In the genomic region with DNA sequence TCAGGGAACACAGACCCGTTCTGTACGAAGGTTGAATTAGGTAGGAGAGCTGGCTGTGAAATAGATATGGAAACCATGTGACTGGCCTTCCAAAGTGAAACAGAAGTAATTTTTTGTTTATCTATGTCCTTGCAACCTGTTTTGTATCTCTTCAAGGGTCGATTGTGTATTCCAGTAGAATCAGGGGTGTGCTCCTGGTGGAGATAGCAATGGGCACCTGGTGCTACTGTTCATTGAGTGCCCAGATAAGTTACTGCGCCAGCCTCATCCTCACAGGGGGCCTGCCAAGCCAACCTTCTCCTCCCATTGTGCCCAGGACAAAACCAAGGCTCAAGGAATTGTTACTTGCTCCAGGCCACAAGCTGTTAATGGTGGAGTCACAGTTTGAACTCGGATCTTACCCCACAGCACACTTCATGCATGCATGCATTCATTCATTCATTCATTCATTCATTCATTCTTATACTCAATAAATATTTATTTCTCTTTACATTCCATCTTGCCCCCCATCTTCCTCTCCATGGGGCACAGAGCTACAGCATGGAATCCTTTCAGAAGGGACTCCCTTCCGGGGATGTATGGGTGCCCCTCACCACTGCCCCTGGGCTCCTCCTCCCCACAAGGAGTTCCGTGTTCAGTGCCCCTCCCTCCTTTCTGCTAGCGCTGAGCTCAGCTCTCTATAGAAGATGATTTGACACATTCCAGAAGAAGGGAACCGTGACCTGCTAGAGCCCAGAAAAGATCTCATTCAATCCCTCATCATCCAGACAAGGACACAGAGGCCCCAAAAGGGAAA, we compare ENCODE assay signal across 26 cellular contexts. TPM values are rescaled to one million over a fixed set of nuclear protein-coding genes. Genes with fewer than 3 reads are reported as not detected.
DNase-seq lines count a peak whose midpoint lies in the region; ATAC-seq, FAIRE-seq and TF ChIP-seq lines count a peak whose summit lies in the region.
"Had no signal": no experiment of that assay in that cellular context is flagged by ENCODE, and none has a peak within 500 bp of the region (broad histone marks: within the 10 kb centered on the region; RNA-seq: fewer than 3 reads in every experiment).

No MANE protein-coding gene starts in this region.

- no peak overlapping the region for H3K27ac ChIP-seq in K562 (ENCODE audit: extremely low read depth, low read depth, low read length)
- peak overlapping the region; percentile 82 for H3K27ac ChIP-seq in mesendoderm (ENCODE audit: low read depth, low read length)
- no peak overlapping the region for H3K27ac ChIP-seq in testis
- H3K27ac ChIP-seq: 22Rv1, esophagus squamous epithelium, heart left ventricle, skin epidermis, transverse colon had no signal

- H3K23ac ChIP-seq in mesendoderm (ENCODE audit: low read length): no peak overlapping the region

- peaks cover 36 to 79% of the 10 kb centered on the region in 2 experiments for H3K27me3 ChIP-seq in K562 (ENCODE audit: control insufficient read depth in 2 of 2, insufficient read depth in 2 of 2, low read length in 2 of 2)
- no peaks in the 10 kb centered on the region for H3K27me3 ChIP-seq in mesendoderm (ENCODE audit: insufficient read depth, low read length, poor library complexity)
- H3K27me3 ChIP-seq in testis: no peaks in the 10 kb centered on the region
- H3K27me3 ChIP-seq: heart left ventricle, pancreas, transverse colon had no signal

- H4K8ac ChIP-seq in mesendoderm (ENCODE audit: low read depth, low read length): no peak overlapping the region

- H3K4ac ChIP-seq in mesendoderm (ENCODE audit: low read depth, low read length): peak overlapping the region; percentile 65

- peak overlapping the region; percentile 56 for H2BK120ac ChIP-seq in mesendoderm (ENCODE audit: low read depth, low read length)

- peak overlapping the region; percentile 21; the same call in 1 of the 2 replicates for H3K4me2 ChIP-seq in K562 (ENCODE audit: insufficient read depth, low read length)
- H3K4me2 ChIP-seq in mesendoderm (ENCODE audit: low read length): no peak overlapping the region

- in situ Hi-C loops in K562 (cut with MboI): no loop called here

- peaks cover 7% of the 10 kb centered on the region for H3K79me1 ChIP-seq in mesendoderm (ENCODE audit: low read length)

- H3K9ac ChIP-seq in K562 (ENCODE audit: insufficient read depth in 1 of 2, low read depth in 2 of 2, low read length in 2 of 2) (no peak overlapping the region), mesendoderm (ENCODE audit: low read length) (no peak overlapping the region)

- H3K18ac ChIP-seq in mesendoderm (ENCODE audit: low read length): peak overlapping the region; percentile 31

- no peak for TF ChIP-seq EP300 in K562 (IDR thresholded peaks at IDR 0.05; ENCODE audit: low read length)

- peak overlapping the region; percentile 77 for H2BK5ac ChIP-seq in mesendoderm (ENCODE audit: low read length)

- no peak for TF ChIP-seq RAD21 in K562 (CRISPR knock-in tag; conservative IDR thresholded peaks at IDR 0.05 in 1 of 2, IDR thresholded peaks at IDR 0.05 in 1 of 2)

- H4K20me1 ChIP-seq in K562 (replicated peaks; ENCODE audit: control insufficient read depth, insufficient read depth, low read length): peaks cover 15% of the 10 kb centered on the region

- H3K79me2 ChIP-seq in K562 (ENCODE audit: control insufficient read depth, insufficient read depth, low read length) (no peaks in the 10 kb centered on the region), mesendoderm (ENCODE audit: control insufficient read depth, insufficient read depth, low read length) (no peaks in the 10 kb centered on the region)

- H3K9me1 ChIP-seq in K562 (ENCODE audit: control insufficient read depth, insufficient read depth, low read length): no peaks in the 10 kb centered on the region

- BruUV-seq in K562 (replicated peaks; lab: Mats Ljungman, UMichigan): no TSS peak

- H3K36me3 ChIP-seq in K562 (ENCODE audit: control insufficient read depth, insufficient read depth, low read length) (no peaks in the 10 kb centered on the region), mesendoderm (ENCODE audit: control insufficient read depth, insufficient read depth, low read length) (no peaks in the 10 kb centered on the region), testis (ENCODE audit: low read depth, missing control alignments) (no peaks in the 10 kb centered on the region)
- H3K36me3 ChIP-seq: esophagus squamous epithelium, heart left ventricle, pancreas, transverse colon had no signal

- no peak for FAIRE-seq in K562 (lab: Jason Lieb, UNC)
- FAIRE-seq: islet of Langerhans, pancreas had no signal

- H3K4me1 ChIP-seq in K562 (replicated peaks in 1 of 2; ENCODE audit: control insufficient read depth in 2 of 2, insufficient read depth in 2 of 2, low read length in 2 of 2): no peaks in the 10 kb centered on the region; a peak in 2 of 5 replicates
- H3K4me1 ChIP-seq in mesendoderm (ENCODE audit: control insufficient read depth, low read depth, low read length): peaks cover 59% of the 10 kb centered on the region
- peaks cover 67% of the 10 kb centered on the region for H3K4me1 ChIP-seq in testis

- H3K9me3 ChIP-seq in K562 (replicated peaks; ENCODE audit: control insufficient read depth, insufficient read depth, low read depth, low read length) (no peaks in the 10 kb centered on the region), testis (no peaks in the 10 kb centered on the region)
- H3K9me3 ChIP-seq: esophagus squamous epithelium, heart left ventricle, mucosa of descending colon, pancreas, transverse colon had no signal

- H2BK15ac ChIP-seq in mesendoderm (replicated peaks; ENCODE audit: low read depth): no peak overlapping the region

- H3K4me3 ChIP-seq in K562 (no peak overlapping the region), mesendoderm (ENCODE audit: low read length) (no peak overlapping the region), testis (no peak overlapping the region)
- H3K4me3 ChIP-seq: esophagus squamous epithelium, heart left ventricle, mucosa of descending colon, pancreas, skin epidermis, transverse colon had no signal

- no peak for TF ChIP-seq POLR2A in K562 (conservative IDR thresholded peaks at IDR 0.05)
- no peak for TF ChIP-seq POLR2A in testis (IDR thresholded peaks at IDR 0.05)

- WGBS in K562 (ENCODE audit: insufficient coverage, low coverage, missing lambda C conversion rate): 0% methylated on average over 8 of the region's 9 CpGs
- WGBS in mesendoderm (ENCODE audit: extremely low coverage, insufficient coverage, low lambda C conversion rate): no CpG with 5 or more reads among the region's 9 CpGs
- WGBS in testis, 2 donors: 63 to 68% methylated on average over 9 of the region's 9 CpGs

- ATAC-seq in K562 (no peak; the same call in 1 of the 3 replicates), HG03175 (IDR thresholded peaks at IDR 0.05; ENCODE audit: unreplicated experiment) (no peak)
- ATAC-seq: heart left ventricle, mucosa of descending colon, pancreas had no signal

- no peak overlapping the region for H2AFZ ChIP-seq in K562 (ENCODE audit: low read depth, low read length)

- peak; percentile 33 for DNase-seq in DMS53 (lab: John Stamatoyannopoulos, UW)
- no peak for DNase-seq in DMS53 treated with DMSO at 0.1 percent for 48 hours (lab: John Stamatoyannopoulos, UW; ENCODE audit: unreplicated experiment)
- DNase-seq in K562 (ENCODE audit: extremely low read depth in 1 of 4, low spot score in 3 of 4): no peak
- peak; percentile 75 for DNase-seq in mesendoderm
- DNase-seq in testis: peak; percentile 69
- DNase-seq in stimulated activated CD4-positive, alpha-beta T cell treated with anti-CD3 and anti-CD28 coated beads, Interleukin-2, amount 100 ng/mL, for 48 hours: no peak
- no peak for DNase-seq in NCI-H1436 treated with DMSO at 0.1 percent for 48 hours (lab: John Stamatoyannopoulos, UW)
- DNase-seq: activated CD4-positive, alpha-beta T cell treated with anti-CD3 and anti-CD28 coated beads, Interleukin-2, amount 10 ng/mL, durations not matched to agents 24 days and 14 days; activated CD8-positive, alpha-beta memory T cell treated with anti-CD3 and anti-CD28 coated beads, Interleukin-2, amount 50 U/mL, for 48 hours; activated naive CD4-positive, alpha-beta T cell; CD4-positive, CD25-positive, alpha-beta regulatory T cell; EL; esophagus squamous epithelium; mucosa of descending colon; NCI-H1417 treated with DMSO at 0.1 percent for 48 hours; NCI-H510A; T1000; transverse colon had no signal

- POLR2A ChIA-PET in K562 (lab: Yijun Ruan, JAX): interaction anchor here (0.6 to 2.4 kb wide), 6 partner anchors 10 to 130 kb away, joined by 3 to 7 read pairs (median 4); no protein-coding TSS in a partner anchor

- no peak for TF ChIP-seq CTCF in K562 (IDR thresholded peaks at IDR 0.05 in 2 of 3, conservative IDR thresholded peaks at IDR 0.05 in 1 of 3; ENCODE audit: insufficient read depth in 2 of 3, low read depth in 1 of 3, low read length in 3 of 3)
- TF ChIP-seq CTCF in testis (IDR thresholded peaks at IDR 0.05): no peak

- no peak overlapping the region for H2AK5ac ChIP-seq in mesendoderm (ENCODE audit: low read length)

- peak overlapping the region; percentile 63 for H3K56ac ChIP-seq in mesendoderm (ENCODE audit: low read length)

- no peak overlapping the region for H4K5ac ChIP-seq in mesendoderm (ENCODE audit: low read length)

- CTCF ChIA-PET in K562 (lab: Yijun Ruan, JAX; ENCODE audit: low intra/inter-chr PET ratio): no interaction called here

- intact Hi-C loops in K562 (cut with micrococcal nuclease): no loop called here
- intact Hi-C loops in testis (cut with DNase I; ENCODE audit: low total_unique reads): no loop called here

RNA-seq across cellular contexts. Expression of gene ADORA1, which starts 24.0 kb away (rescaled TPM):
- total RNA-seq in K562 (2011; cell fraction: chromatin; rRNA removed; ENCODE audit: low replicate concordance): not detected in 2 replicates
- not detected in 2 replicates for total RNA-seq in K562 (2011; cell fraction: nucleolus; rRNA removed)
- total RNA-seq in K562 (2011; cell fraction: nucleoplasm; rRNA removed): not detected in 2 replicates
- total RNA-seq in K562 (2014; rRNA removed) (not detected in 2 replicates), K562 (2014; rRNA removed; fragmentation: Illumina TruSeq; extraction: Trizol) (not detected in 2 replicates), K562 (2015; rRNA removed; fragmentation: Illumina TruSeq; extraction: Trizol) (not detected in 2 replicates), K562 (2021) (not detected in 2 replicates), testis (10 to 100 TPM; 43.2 to 68.6 TPM)
- polyA plus RNA-seq in K562 (2011; rRNA removed) (not detected in 2 replicates), K562 (2014; fragmentation: Illumina TruSeq; extraction: Trizol) (not detected in 2 replicates), K562 (2014; fragmentation: Nextera tagmentation; extraction: Ambion mirVana) (not detected), K562 (2014; rRNA removed) (not detected in 2 replicates), testis (ENCODE audit: insufficient read depth, low read depth, low replicate concordance) (61.9 TPM)
- not detected in 2 replicates for polyA plus RNA-seq in K562 (2011; cell fraction: cytosol; rRNA removed)
- polyA plus RNA-seq in K562 (2011; cell fraction: nucleus; rRNA removed): not detected in 2 replicates
- 0.12 TPM in 1 of 2 replicates, not detected in the other for polyA plus RNA-seq in K562 (2012)
- not detected in 2 replicates for polyA minus RNA-seq in K562 (2011; rRNA and poly(A)+ RNA removed)
- polyA minus RNA-seq in K562 (2011; cell fraction: cytosol; rRNA and poly(A)+ RNA removed): not detected in 2 replicates
- polyA minus RNA-seq in K562 (2011; cell fraction: nucleus; rRNA and poly(A)+ RNA removed): not detected in 2 replicates
- 8.0 TPM for polyA plus RNA-seq in mesendoderm (2013, experiment 1 of 2)
- polyA plus RNA-seq in mesendoderm (2013, experiment 2 of 2): 8.0 TPM
- total RNA-seq: activated CD4-positive, alpha-beta T cell treated with anti-CD3 and anti-CD28 coated beads, Interleukin-2, amount 10 ng/mL, durations not matched to agents 24 days and 14 days; CD4-positive, CD25-positive, alpha-beta regulatory T cell; dermis microvascular lymphatic vessel endothelial cell had no signal
- polyA plus RNA-seq: CD4-positive, CD25-positive, alpha-beta regulatory T cell had no signal

RNA-seq across cellular contexts. Expression of gene MYBPH, which starts 24.1 kb away (rescaled TPM):
- not detected in 2 replicates for total RNA-seq in K562 (2011; cell fraction: chromatin; rRNA removed; ENCODE audit: low replicate concordance)
- not detected in 2 replicates for total RNA-seq in K562 (2011; cell fraction: nucleolus; rRNA removed)
- not detected in 2 replicates for total RNA-seq in K562 (2011; cell fraction: nucleoplasm; rRNA removed)
- total RNA-seq in K562 (2014; rRNA removed) (not detected in 2 replicates), K562 (2014; rRNA removed; fragmentation: Illumina TruSeq; extraction: Trizol) (not detected in 2 replicates), K562 (2015; rRNA removed; fragmentation: Illumina TruSeq; extraction: Trizol) (not detected in 2 replicates), K562 (2021) (not detected in 2 replicates), testis (under 1 TPM; 0.16 to 0.25 TPM)
- polyA plus RNA-seq in K562 (2011; rRNA removed) (not detected in 2 replicates), K562 (2014; fragmentation: Illumina TruSeq; extraction: Trizol) (not detected in 2 replicates), K562 (2014; fragmentation: Nextera tagmentation; extraction: Ambion mirVana) (not detected), K562 (2014; rRNA removed) (0.13 TPM in 1 of 2 replicates, not detected in the other), testis (ENCODE audit: insufficient read depth, low read depth, low replicate concordance) (2.9 TPM)
- not detected in 2 replicates for polyA plus RNA-seq in K562 (2011; cell fraction: cytosol; rRNA removed)
- not detected in 2 replicates for polyA plus RNA-seq in K562 (2011; cell fraction: nucleus; rRNA removed)
- not detected in 2 replicates for polyA plus RNA-seq in K562 (2012)
- not detected in 2 replicates for polyA minus RNA-seq in K562 (2011; rRNA and poly(A)+ RNA removed)
- not detected in 2 replicates for polyA minus RNA-seq in K562 (2011; cell fraction: cytosol; rRNA and poly(A)+ RNA removed)
- polyA minus RNA-seq in K562 (2011; cell fraction: nucleus; rRNA and poly(A)+ RNA removed): not detected in 2 replicates
- polyA plus RNA-seq in mesendoderm (2013, experiment 1 of 2): not detected
- polyA plus RNA-seq in mesendoderm (2013, experiment 2 of 2): 0.04 TPM
- total RNA-seq: activated CD4-positive, alpha-beta T cell treated with anti-CD3 and anti-CD28 coated beads, Interleukin-2, amount 10 ng/mL, durations not matched to agents 24 days and 14 days; CD4-positive, CD25-positive, alpha-beta regulatory T cell; dermis microvascular lymphatic vessel endothelial cell; esophagus squamous epithelium; mucosa of descending colon; pancreas; SK-MEL-5; transverse colon had no signal
- polyA plus RNA-seq: CD4-positive, CD25-positive, alpha-beta regulatory T cell; heart left ventricle; pancreas had no signal

RNA-seq across cellular contexts. Expression of gene CHI3L1, which starts 34.9 kb away (rescaled TPM):
- not detected in 2 replicates for total RNA-seq in K562 (2011; cell fraction: chromatin; rRNA removed; ENCODE audit: low replicate concordance)
- not detected in 2 replicates for total RNA-seq in K562 (2011; cell fraction: nucleolus; rRNA removed)
- not detected in 2 replicates for total RNA-seq in K562 (2011; cell fraction: nucleoplasm; rRNA removed)
- total RNA-seq in K562 (2014; rRNA removed) (not detected in 2 replicates), K562 (2014; rRNA removed; fragmentation: Illumina TruSeq; extraction: Trizol) (not detected in 2 replicates), K562 (2015; rRNA removed; fragmentation: Illumina TruSeq; extraction: Trizol) (not detected in 2 replicates), K562 (2021) (not detected in 2 replicates), testis (1 to 10 TPM; 2.0 to 6.6 TPM)
- polyA plus RNA-seq in K562 (2011; rRNA removed) (not detected in 2 replicates), K562 (2014; fragmentation: Illumina TruSeq; extraction: Trizol) (not detected in 2 replicates), K562 (2014; fragmentation: Nextera tagmentation; extraction: Ambion mirVana) (not detected), K562 (2014; rRNA removed) (not detected in 2 replicates), testis (ENCODE audit: insufficient read depth, low read depth, low replicate concordance) (35.5 TPM)
- polyA plus RNA-seq in K562 (2011; cell fraction: cytosol; rRNA removed): not detected in 2 replicates
- not detected in 2 replicates for polyA plus RNA-seq in K562 (2011; cell fraction: nucleus; rRNA removed)
- polyA plus RNA-seq in K562 (2012): 0.22 TPM in 1 of 2 replicates, not detected in the other
- not detected in 2 replicates for polyA minus RNA-seq in K562 (2011; rRNA and poly(A)+ RNA removed)
- not detected in 2 replicates for polyA minus RNA-seq in K562 (2011; cell fraction: cytosol; rRNA and poly(A)+ RNA removed)
- not detected in 2 replicates for polyA minus RNA-seq in K562 (2011; cell fraction: nucleus; rRNA and poly(A)+ RNA removed)
- polyA plus RNA-seq in mesendoderm (2013, experiment 1 of 2): 0.22 TPM
- 0.20 TPM for polyA plus RNA-seq in mesendoderm (2013, experiment 2 of 2)
- total RNA-seq: activated CD4-positive, alpha-beta T cell treated with anti-CD3 and anti-CD28 coated beads, Interleukin-2, amount 10 ng/mL, durations not matched to agents 24 days and 14 days; CD4-positive, CD25-positive, alpha-beta regulatory T cell had no signal
- polyA plus RNA-seq: CD4-positive, CD25-positive, alpha-beta regulatory T cell had no signal

Comparison
In these comparisons a context has a peak if more than half of its experiments do, and no peak if none do; other contexts are left out.
1. DNase-seq: peak in DMS53 (single experiment), mesendoderm (single experiment) and testis (single experiment); none in DMS53 treated with DMSO at 0.1 percent for 48 hours (single experiment), K562 (0 of 4), stimulated activated CD4-positive, alpha-beta T cell treated with anti-CD3 and anti-CD28 coated beads, Interleukin-2, amount 100 ng/mL, for 48 hours (0 of 2) and NCI-H1436 treated with DMSO at 0.1 percent for 48 hours (single experiment).
2. RNA of gene ADORA1, which starts 24.0 kb away (total RNA-seq): 43.2 to 68.6 TPM in testis; not detected in K562; every median in the first group is over 10 times any median in the second.